Comparison of ENCODE assay signal across 27 cellular contexts in genomic region chr17:42886283-42887176, GRCh38. TPM values are rescaled to one million over a fixed set of nuclear protein-coding genes. Genes with fewer than 3 reads are reported as not detected.
DNase-seq lines count a peak whose midpoint lies in the region; ATAC-seq, FAIRE-seq and TF ChIP-seq lines count a peak whose summit lies in the region.
"Had no signal": no experiment of that assay in that cellular context is flagged by ENCODE, and none has a peak within 500 bp of the region (broad histone marks: within the 10 kb centered on the region; RNA-seq: fewer than 3 reads in every experiment).

No MANE protein-coding gene starts in this region.

- H3K4me1 ChIP-seq in endothelial cell of umbilical vein (ENCODE audit: control insufficient read depth, extremely low read depth, insufficient read depth, low read length), result no peaks in the 10 kb centered on the region

- H3K4me3 Mint-ChIP-seq in osteocyte (ENCODE audit: unreplicated experiment), result no peak overlapping the region
- no peak overlapping the region for H3K4me3 Mint-ChIP-seq in natural killer cell treated with Interleukin-12 subunit alpha and Interleukin-12 subunit beta and Interleukin-15 and Interleukin-18, amount 100 ng/mL, for 72 hours
- H3K4me3 Mint-ChIP-seq: activated CD4-positive, alpha-beta memory T cell treated with anti-CD3 and anti-CD28 coated beads for 36 hours; activated naive CD4-positive, alpha-beta T cell treated with anti-CD3 and anti-CD28 coated beads for 36 hours; central memory CD8-positive, alpha-beta T cell; H9; memory B cell; stimulated activated naive CD8-positive, alpha-beta T cell treated with anti-CD3 and anti-CD28 coated beads, Interleukin-15, amount 100 ng/mL, for 72 hours; WTC11 had no signal

- H3K9me3 Mint-ChIP-seq in osteocyte (ENCODE audit: unreplicated experiment), result no peaks in the 10 kb centered on the region
- H3K9me3 Mint-ChIP-seq in natural killer cell treated with Interleukin-12 subunit alpha and Interleukin-12 subunit beta and Interleukin-15 and Interleukin-18, amount 100 ng/mL, for 72 hours, result no peaks in the 10 kb centered on the region
- H3K9me3 Mint-ChIP-seq: activated CD4-positive, alpha-beta memory T cell treated with anti-CD3 and anti-CD28 coated beads for 36 hours; activated naive CD4-positive, alpha-beta T cell treated with anti-CD3 and anti-CD28 coated beads for 36 hours; central memory CD8-positive, alpha-beta T cell; H9; memory B cell; naive B cell; stimulated activated naive CD8-positive, alpha-beta T cell treated with anti-CD3 and anti-CD28 coated beads, Interleukin-15, amount 100 ng/mL, for 72 hours; WTC11 had no signal

- no peak for FAIRE-seq in endothelial cell of umbilical vein (lab: Jason Lieb, UNC)
- FAIRE-seq: GM12892, urothelium cell line had no signal

- DNase-seq in DMS53 (lab: John Stamatoyannopoulos, UW), result peak; percentile 27
- no peak for DNase-seq in DMS53 treated with DMSO at 0.1 percent for 48 hours (lab: John Stamatoyannopoulos, UW; ENCODE audit: unreplicated experiment)
- peak; percentile 48 for DNase-seq in MG63
- DNase-seq in endothelial cell of umbilical vein (ENCODE audit: low read depth, low spot score), result no peak
- no peak for DNase-seq in osteocyte (ENCODE audit: extremely low spot score, unreplicated experiment)
- no peak for DNase-seq in retina
- no peak for DNase-seq in natural killer cell treated with Interleukin-12 subunit alpha and Interleukin-12 subunit beta and Interleukin-15 and Interleukin-18, amount 100 ng/mL, for 72 hours (ENCODE audit: low spot score)
- DNase-seq in DMS79 treated with DMSO at 0.1 percent for 48 hours (lab: John Stamatoyannopoulos, UW), result no peak
- DNase-seq: activated CD4-positive, alpha-beta memory T cell treated with anti-CD3 and anti-CD28 coated beads for 36 hours; activated naive CD4-positive, alpha-beta T cell treated with anti-CD3 and anti-CD28 coated beads for 36 hours; activated T-cell treated with anti-CD3 and anti-CD28 coated beads, Interleukin-2, amount 50 U/mL, for 1 hour; aorta; C1 segment of cervical spinal cord; H9; naive B cell; NCI-H187 treated with DMSO at 0.1 percent for 48 hours; SHP77; stimulated activated naive CD8-positive, alpha-beta T cell treated with anti-CD3 and anti-CD28 coated beads, Interleukin-15, amount 100 ng/mL, for 72 hours had no signal

- BruUV-seq in endothelial cell of umbilical vein (replicated peaks; lab: Mats Ljungman, UMichigan), result no TSS peak

- no peak for TF ChIP-seq CTCF in endothelial cell of umbilical vein (IDR thresholded peaks at IDR 0.05; ENCODE audit: extremely low read depth in 1 of 2, insufficient read depth in 1 of 2, low read depth in 1 of 2, low read length in 2 of 2)
- TF ChIP-seq CTCF in osteocyte (IDR thresholded peaks at IDR 0.05), result no peak

- H3K36me3 ChIP-seq in MG63, result no peaks in the 10 kb centered on the region
- H3K36me3 ChIP-seq in endothelial cell of umbilical vein (ENCODE audit: control insufficient read depth in 2 of 2, extremely low read depth in 1 of 2, insufficient read depth in 2 of 2, low read length in 2 of 2), result no peaks in the 10 kb centered on the region

- H3K27ac ChIP-seq in endothelial cell of umbilical vein (ENCODE audit: insufficient read depth, low read depth, low read length), result no peak overlapping the region
- H3K27ac ChIP-seq: 22Rv1 had no signal

- no peak for ATAC-seq in natural killer cell treated with Interleukin-12 subunit alpha and Interleukin-12 subunit beta and Interleukin-15 and Interleukin-18, amount 100 ng/mL, for 72 hours
- ATAC-seq: stimulated activated naive CD8-positive, alpha-beta T cell treated with anti-CD3 and anti-CD28 coated beads, Interleukin-15, amount 100 ng/mL, for 72 hours; WTC11 had no signal

- POLR2A ChIA-PET in endothelial cell of umbilical vein (lab: Charles Lee), result no interaction called here

- no peaks in the 10 kb centered on the region for H3K9me1 ChIP-seq in endothelial cell of umbilical vein (replicated peaks; ENCODE audit: control insufficient read depth, extremely low read depth, insufficient read depth, low read length)

- CTCF ChIA-PET in endothelial cell of umbilical vein (lab: Charles Lee), result interaction anchor here (0.9 to 1.8 kb wide), 4 partner anchors 9 to 46 kb away, joined by 3 to 4 read pairs (median 3); no protein-coding TSS in a partner anchor

- H3K4me2 ChIP-seq in endothelial cell of umbilical vein (ENCODE audit: insufficient read depth, low read length), result no peak overlapping the region

- dilution Hi-C loops in endothelial cell of umbilical vein (cut with MboI; ENCODE audit: extremely low pct_ligation_motif_present, low sequenced_read_pairs), result no loop called here

- H4K20me1 ChIP-seq in endothelial cell of umbilical vein (replicated peaks; ENCODE audit: control insufficient read depth, extremely low read depth, insufficient read depth, low read length), result no peaks in the 10 kb centered on the region

- no peaks in the 10 kb centered on the region for H3K79me2 ChIP-seq in endothelial cell of umbilical vein (ENCODE audit: control insufficient read depth, insufficient read depth, low read length)

- H3K9ac ChIP-seq in endothelial cell of umbilical vein (replicated peaks; ENCODE audit: extremely low read depth, insufficient read depth, low read length), result no peak overlapping the region

- TF ChIP-seq POLR2A in endothelial cell of umbilical vein (IDR thresholded peaks at IDR 0.05; ENCODE audit: low read depth, low read length), result no peak

- H2AFZ ChIP-seq in endothelial cell of umbilical vein (ENCODE audit: low read depth, low read length), result no peak overlapping the region

- intact Hi-C loops in endothelial cell of umbilical vein (cut with micrococcal nuclease), result no loop called here

- H3K4me1 Mint-ChIP-seq in osteocyte (ENCODE audit: unreplicated experiment), result peaks cover 3% of the 10 kb centered on the region
- peaks cover 0 to 3% of the 10 kb centered on the region in 2 donors for H3K4me1 Mint-ChIP-seq in natural killer cell treated with Interleukin-12 subunit alpha and Interleukin-12 subunit beta and Interleukin-15 and Interleukin-18, amount 100 ng/mL, for 72 hours (ENCODE audit: low read depth in 2 of 2)
- H3K4me1 Mint-ChIP-seq: central memory CD8-positive, alpha-beta T cell; stimulated activated naive CD8-positive, alpha-beta T cell treated with anti-CD3 and anti-CD28 coated beads, Interleukin-15, amount 100 ng/mL, for 72 hours had no signal

- H3K27me3 ChIP-seq in MG63 (no peaks in the 10 kb centered on the region), endothelial cell of umbilical vein (ENCODE audit: control insufficient read depth in 2 of 2, insufficient read depth in 2 of 2, low read length in 2 of 2) (peaks cover 0 to 2% of the 10 kb centered on the region in 2 experiments)

- H3K36me3 Mint-ChIP-seq in osteocyte (ENCODE audit: unreplicated experiment), result no peaks in the 10 kb centered on the region
- no peaks in the 10 kb centered on the region for H3K36me3 Mint-ChIP-seq in natural killer cell treated with Interleukin-12 subunit alpha and Interleukin-12 subunit beta and Interleukin-15 and Interleukin-18, amount 100 ng/mL, for 72 hours
- H3K36me3 Mint-ChIP-seq: activated CD4-positive, alpha-beta memory T cell treated with anti-CD3 and anti-CD28 coated beads for 36 hours; memory B cell; naive B cell; WTC11 had no signal

- no peak overlapping the region for H3K4me3 ChIP-seq in MG63
- H3K4me3 ChIP-seq in endothelial cell of umbilical vein (replicated peaks in 1 of 3; ENCODE audit: insufficient read depth in 1 of 3, low read depth in 1 of 3, low read length in 3 of 3), result no peak overlapping the region
- H3K4me3 ChIP-seq: skin epidermis had no signal

- H3K9me3 ChIP-seq in MG63, result no peaks in the 10 kb centered on the region
- H3K9me3 ChIP-seq in endothelial cell of umbilical vein (replicated peaks; ENCODE audit: control insufficient read depth, insufficient read depth, low read length), result no peaks in the 10 kb centered on the region

- H3K27ac Mint-ChIP-seq in osteocyte (ENCODE audit: unreplicated experiment), result peak overlapping the region; percentile 7
- no peak overlapping the region for H3K27ac Mint-ChIP-seq in natural killer cell treated with Interleukin-12 subunit alpha and Interleukin-12 subunit beta and Interleukin-15 and Interleukin-18, amount 100 ng/mL, for 72 hours
- H3K27ac Mint-ChIP-seq: activated CD4-positive, alpha-beta memory T cell treated with anti-CD3 and anti-CD28 coated beads for 36 hours; activated naive CD4-positive, alpha-beta T cell treated with anti-CD3 and anti-CD28 coated beads for 36 hours; memory B cell; progenitor cell of endocrine pancreas; WTC11 had no signal

- H3K27me3 Mint-ChIP-seq in osteocyte (ENCODE audit: unreplicated experiment), result peaks cover 6% of the 10 kb centered on the region
- peaks cover 6 to 20% of the 10 kb centered on the region in 2 donors for H3K27me3 Mint-ChIP-seq in natural killer cell treated with Interleukin-12 subunit alpha and Interleukin-12 subunit beta and Interleukin-15 and Interleukin-18, amount 100 ng/mL, for 72 hours
- H3K27me3 Mint-ChIP-seq: activated CD4-positive, alpha-beta memory T cell treated with anti-CD3 and anti-CD28 coated beads for 36 hours; progenitor cell of endocrine pancreas; stimulated activated naive CD8-positive, alpha-beta T cell treated with anti-CD3 and anti-CD28 coated beads, Interleukin-15, amount 100 ng/mL, for 72 hours had no signal

RNA-seq across cellular contexts. Expression of gene G6PC1, which starts 14.1 kb away (rescaled TPM):
- total RNA-seq in MG63 (2014; rRNA removed; shearing (Covaris generic); ENCODE audit: low replicate concordance), result not detected in 2 replicates
- not detected in 2 replicates for total RNA-seq in endothelial cell of umbilical vein
- polyA plus RNA-seq in endothelial cell of umbilical vein, result not detected in 2 replicates
- not detected in 2 replicates for polyA plus RNA-seq in endothelial cell of umbilical vein (2011; cell fraction: cytosol; rRNA removed)
- polyA plus RNA-seq in endothelial cell of umbilical vein (2011; cell fraction: nucleus; rRNA removed), result not detected in 2 replicates
- 0.11 TPM in 1 of 2 replicates, not detected in the other for polyA plus RNA-seq in endothelial cell of umbilical vein (2012)
- not detected in 2 replicates for polyA minus RNA-seq in endothelial cell of umbilical vein
- polyA minus RNA-seq in endothelial cell of umbilical vein (2011; cell fraction: cytosol; rRNA and poly(A)+ RNA removed), result not detected
- not detected in 2 replicates for polyA minus RNA-seq in endothelial cell of umbilical vein (2011; cell fraction: nucleus; rRNA and poly(A)+ RNA removed)
- total RNA-seq in osteocyte, result not detected in 2 replicates
- not detected for total RNA-seq in natural killer cell treated with Interleukin-12 subunit alpha and Interleukin-12 subunit beta and Interleukin-15 and Interleukin-18, amount 100 ng/mL, for 72 hours
- total RNA-seq: activated CD4-positive, alpha-beta memory T cell treated with anti-CD3 and anti-CD28 coated beads for 36 hours; activated naive CD4-positive, alpha-beta T cell treated with anti-CD3 and anti-CD28 coated beads for 36 hours; aorta; H9; progenitor cell of endocrine pancreas; T-helper 1 cell treated with Interleukin-12 subunit alpha and Interleukin-12 subunit beta and Interleukin-4 antibody, amounts not matched to agents 30 ng/mL and 1 ng/mL, for 36 hours; WTC11 had no signal

RNA-seq across cellular contexts. Expression of gene AOC3, which starts 35.5 kb away (rescaled TPM):
- total RNA-seq in MG63 (2014; rRNA removed; shearing (Covaris generic); ENCODE audit: low replicate concordance), result 0.10 and 0.86 TPM in 2 replicates
- 0.27 and 0.44 TPM in 2 replicates for total RNA-seq in endothelial cell of umbilical vein
- 0.11 and 0.19 TPM in 2 replicates for polyA plus RNA-seq in endothelial cell of umbilical vein
- polyA plus RNA-seq in endothelial cell of umbilical vein (2011; cell fraction: cytosol; rRNA removed), result 0.06 and 0.11 TPM in 2 replicates
- 1.3 and 1.6 TPM in 2 replicates for polyA plus RNA-seq in endothelial cell of umbilical vein (2011; cell fraction: nucleus; rRNA removed)
- 0.16 and 0.20 TPM in 2 replicates for polyA plus RNA-seq in endothelial cell of umbilical vein (2012)
- polyA minus RNA-seq in endothelial cell of umbilical vein, result 0.11 and 0.32 TPM in 2 replicates
- not detected for polyA minus RNA-seq in endothelial cell of umbilical vein (2011; cell fraction: cytosol; rRNA and poly(A)+ RNA removed)
- 0.38 and 0.43 TPM in 2 replicates for polyA minus RNA-seq in endothelial cell of umbilical vein (2011; cell fraction: nucleus; rRNA and poly(A)+ RNA removed)
- 1.1 and 1.3 TPM in 2 replicates for total RNA-seq in osteocyte
- total RNA-seq in natural killer cell treated with Interleukin-12 subunit alpha and Interleukin-12 subunit beta and Interleukin-15 and Interleukin-18, amount 100 ng/mL, for 72 hours, result 1 to 10 TPM; 1.8 to 2.7 TPM

RNA-seq across cellular contexts. Expression of gene AOC2, which starts 42.1 kb away (rescaled TPM):
- 0.36 TPM in 1 of 2 replicates, not detected in the other for total RNA-seq in MG63 (2014; rRNA removed; shearing (Covaris generic); ENCODE audit: low replicate concordance)
- 1.6 and 1.9 TPM in 2 replicates for total RNA-seq in endothelial cell of umbilical vein
- 0.62 and 0.65 TPM in 2 replicates for polyA plus RNA-seq in endothelial cell of umbilical vein
- polyA plus RNA-seq in endothelial cell of umbilical vein (2011; cell fraction: cytosol; rRNA removed), result 0.28 and 0.34 TPM in 2 replicates
- polyA plus RNA-seq in endothelial cell of umbilical vein (2011; cell fraction: nucleus; rRNA removed), result 2.7 and 3.2 TPM in 2 replicates
- 0.53 and 0.63 TPM in 2 replicates for polyA plus RNA-seq in endothelial cell of umbilical vein (2012)
- polyA minus RNA-seq in endothelial cell of umbilical vein, result 1.3 and 2.4 TPM in 2 replicates
- polyA minus RNA-seq in endothelial cell of umbilical vein (2011; cell fraction: cytosol; rRNA and poly(A)+ RNA removed), result 0.51 TPM
- polyA minus RNA-seq in endothelial cell of umbilical vein (2011; cell fraction: nucleus; rRNA and poly(A)+ RNA removed), result 3.8 and 4.3 TPM in 2 replicates
- 1.8 and 2.2 TPM in 2 replicates for total RNA-seq in osteocyte
- 1 to 10 TPM; 3.5 to 5.3 TPM for total RNA-seq in natural killer cell treated with Interleukin-12 subunit alpha and Interleukin-12 subunit beta and Interleukin-15 and Interleukin-18, amount 100 ng/mL, for 72 hours

RNA-seq across cellular contexts. Expression of gene PSME3, which starts 53.3 kb away (rescaled TPM):
- total RNA-seq in MG63 (2014; rRNA removed; shearing (Covaris generic); ENCODE audit: low replicate concordance), result 72.7 and 82.0 TPM in 2 replicates
- total RNA-seq in endothelial cell of umbilical vein, result 126 and 133 TPM in 2 replicates
- 94.7 and 98.4 TPM in 2 replicates for polyA plus RNA-seq in endothelial cell of umbilical vein
- 97.2 and 101 TPM in 2 replicates for polyA plus RNA-seq in endothelial cell of umbilical vein (2011; cell fraction: cytosol; rRNA removed)
- polyA plus RNA-seq in endothelial cell of umbilical vein (2011; cell fraction: nucleus; rRNA removed), result 60.6 and 69.5 TPM in 2 replicates
- polyA plus RNA-seq in endothelial cell of umbilical vein (2012), result 132 and 187 TPM in 2 replicates
- polyA minus RNA-seq in endothelial cell of umbilical vein, result 65.4 and 67.3 TPM in 2 replicates
- polyA minus RNA-seq in endothelial cell of umbilical vein (2011; cell fraction: cytosol; rRNA and poly(A)+ RNA removed), result 66.8 TPM
- 31.5 and 41.9 TPM in 2 replicates for polyA minus RNA-seq in endothelial cell of umbilical vein (2011; cell fraction: nucleus; rRNA and poly(A)+ RNA removed)
- total RNA-seq in osteocyte, result 111 and 121 TPM in 2 replicates
- total RNA-seq in natural killer cell treated with Interleukin-12 subunit alpha and Interleukin-12 subunit beta and Interleukin-15 and Interleukin-18, amount 100 ng/mL, for 72 hours, result 100 to 1,000 TPM; 152 to 251 TPM

Comparison
In these comparisons a context has a peak if more than half of its experiments do, and no peak if none do; other contexts are left out.
1. DNase-seq: peak in DMS53 (single experiment) and MG63 (single experiment); none in DMS53 treated with DMSO at 0.1 percent for 48 hours (single experiment), endothelial cell of umbilical vein (single experiment), osteocyte (single experiment), retina (single experiment), natural killer cell treated with Interleukin-12 subunit alpha and Interleukin-12 subunit beta and Interleukin-15 and Interleukin-18, amount 100 ng/mL, for 72 hours (single experiment) and DMS79 treated with DMSO at 0.1 percent for 48 hours (single experiment).